Comparison of ENCODE assay signal across 22 cellular contexts in genomic region chr2:6203297-6203959, GRCh38.
DNase-seq lines count a peak whose midpoint lies in the region; ATAC-seq, FAIRE-seq and TF ChIP-seq lines count a peak whose summit lies in the region.
"Had no signal": no experiment of that assay in that cellular context is flagged by ENCODE, and none has a peak within 500 bp of the region (broad histone marks: within the 10 kb centered on the region; RNA-seq: fewer than 3 reads in every experiment).

No MANE protein-coding gene starts in this region.

- H3K4me2 ChIP-seq in A549, result peak overlapping the region; percentile 33; the same call in 2 of the 3 replicates

- H3K27ac ChIP-seq in A549 (no peak overlapping the region), VCaP (peak overlapping the region; percentile 52), suprapubic skin (no peak overlapping the region)
- H3K27ac ChIP-seq: GM23248, HL-60 had no signal

- peaks cover 6% of the 10 kb centered on the region for H3K9me3 Mint-ChIP-seq in progenitor cell of endocrine pancreas (ENCODE audit: low read depth)
- H3K9me3 Mint-ChIP-seq in glutamatergic neuron (ENCODE audit: unreplicated experiment), result peaks cover 3% of the 10 kb centered on the region
- peaks cover 0 to 32% (median 7%) of the 10 kb centered on the region in 6 donors for H3K9me3 Mint-ChIP-seq in immature natural killer cell

- DNase-seq in A549 (ENCODE audit: low read depth in 1 of 2, low spot score in 1 of 2) (no peak), left colon (no peak), progenitor cell of endocrine pancreas (ENCODE audit: low spot score, unreplicated experiment) (no peak), glutamatergic neuron (no peak), immature natural killer cell (no peak), suprapubic skin (ENCODE audit: low spot score in 2 of 2) (no peak)
- DNase-seq: 8988T; CD8-positive, alpha-beta T cell; GDM1; GM23248; MV-4-11; NCI-H1436; NCI-H2029; NCI-H2171; NCI-H446 had no signal

- no peak for TF ChIP-seq RAD21 in A549 (conservative IDR thresholded peaks at IDR 0.05 in 1 of 2, IDR thresholded peaks at IDR 0.05 in 1 of 2)

- CTCF ChIA-PET in A549 (lab: Yijun Ruan, JAX), result interaction anchor here (0.7 kb wide), 1 partner anchor 11 kb away, joined by 3 read pairs; no protein-coding TSS in a partner anchor

- no peak for ATAC-seq in A549
- ATAC-seq in left colon, result peak; percentile 85
- ATAC-seq in GM19395 (IDR thresholded peaks at IDR 0.05; ENCODE audit: unreplicated experiment), result no peak
- ATAC-seq: CD8-positive, alpha-beta T cell; GM12878; HCT116 had no signal

- TF ChIP-seq EP300 in A549 (IDR thresholded peaks at IDR 0.05), result no peak
- TF ChIP-seq EP300 in suprapubic skin (IDR thresholded peaks at IDR 0.05), result no peak

- H3K27me3 ChIP-seq in suprapubic skin, result no peaks in the 10 kb centered on the region

- TF ChIP-seq CTCF in A549 (IDR thresholded peaks at IDR 0.05), result no peak
- TF ChIP-seq CTCF in VCaP (conservative IDR thresholded peaks at IDR 0.05), result no peak
- TF ChIP-seq CTCF in progenitor cell of endocrine pancreas (IDR thresholded peaks at IDR 0.05; ENCODE audit: unreplicated experiment), result no peak
- TF ChIP-seq CTCF in glutamatergic neuron (IDR thresholded peaks at IDR 0.05; ENCODE audit: partially characterized antibody, unreplicated experiment), result no peak
- no peak for TF ChIP-seq CTCF in suprapubic skin (IDR thresholded peaks at IDR 0.05)

- H3K9me3 ChIP-seq in A549 (peaks cover 10% of the 10 kb centered on the region; the same call in 1 of the 3 replicates), suprapubic skin (peaks cover 4% of the 10 kb centered on the region)

- peak overlapping the region; percentile 89 for H3K27ac Mint-ChIP-seq in progenitor cell of endocrine pancreas
- H3K27ac Mint-ChIP-seq in glutamatergic neuron (ENCODE audit: unreplicated experiment), result no peak overlapping the region
- no peak overlapping the region for H3K27ac Mint-ChIP-seq in immature natural killer cell
- H3K27ac Mint-ChIP-seq: CD8-positive, alpha-beta T cell had no signal

- H3K36me3 ChIP-seq in suprapubic skin, result no peaks in the 10 kb centered on the region

- H3K4me1 Mint-ChIP-seq in progenitor cell of endocrine pancreas (ENCODE audit: low read depth) (peaks cover 46% of the 10 kb centered on the region), glutamatergic neuron (ENCODE audit: low read depth, unreplicated experiment) (no peaks in the 10 kb centered on the region), immature natural killer cell (no peaks in the 10 kb centered on the region)

- H3K4me1 ChIP-seq in A549, result 0 out of 3 replicates have a peak, but pooled peaks cover 4% of the 10 kb centered on the region
- no peaks in the 10 kb centered on the region for H3K4me1 ChIP-seq in suprapubic skin

- POLR2A ChIA-PET in A549 (lab: Yijun Ruan, JAX), result no interaction called here

- H3K36me3 Mint-ChIP-seq in progenitor cell of endocrine pancreas (ENCODE audit: insufficient read depth), result peaks cover under 1% of the 10 kb centered on the region
- H3K36me3 Mint-ChIP-seq in glutamatergic neuron (ENCODE audit: unreplicated experiment), result peaks cover 6% of the 10 kb centered on the region
- no peaks in the 10 kb centered on the region for H3K36me3 Mint-ChIP-seq in immature natural killer cell
- H3K36me3 Mint-ChIP-seq: CD8-positive, alpha-beta T cell had no signal

- 4% methylated on average over 5 of the region's 5 CpGs for WGBS in A549 (ENCODE audit: missing lambda C conversion rate)
- WGBS in suprapubic skin, result 74% methylated on average over 5 of the region's 5 CpGs

- H3K4me3 Mint-ChIP-seq in progenitor cell of endocrine pancreas (ENCODE audit: low read depth) (peak overlapping the region; percentile 48), glutamatergic neuron (ENCODE audit: unreplicated experiment) (no peak overlapping the region), immature natural killer cell (no peak overlapping the region)
- H3K4me3 Mint-ChIP-seq: CD8-positive, alpha-beta T cell had no signal

- FAIRE-seq in A549 (lab: Jason Lieb, UNC), result no peak
- FAIRE-seq: GM12878, GM18507, HTR-8/SVneo had no signal

- H3K4me3 ChIP-seq in A549 (no peak overlapping the region), suprapubic skin (no peak overlapping the region)
- H3K4me3 ChIP-seq: GM12878, GM23248 had no signal

- intact Hi-C loops in left colon (cut with DNase I, micrococcal nuclease), result no loop called here

- H3K27me3 Mint-ChIP-seq in progenitor cell of endocrine pancreas (no peaks in the 10 kb centered on the region), glutamatergic neuron (ENCODE audit: unreplicated experiment) (peaks cover 2% of the 10 kb centered on the region), immature natural killer cell (ENCODE audit: low read depth in 3 of 3) (no peaks in the 10 kb centered on the region)

- TF ChIP-seq POLR2A in A549 (IDR thresholded peaks at IDR 0.05; ENCODE audit: low read length) (no peak), suprapubic skin (IDR thresholded peaks at IDR 0.05) (no peak)

TF ChIP-seq in A549, 52 proteins besides CTCF, POLR2A, EP300 and RAD21:
- TF ChIP-seq CBX8 (IDR thresholded peaks at IDR 0.05) (no peak), EHMT2 (IDR thresholded peaks at IDR 0.05; ENCODE audit: low read depth) (no peak), CEBPB (IDR thresholded peaks at IDR 0.05) (no peak), TP53 (CRISPR knock-in tag; IDR thresholded peaks at IDR 0.05) (no peak), EHF (CRISPR knock-in tag; IDR thresholded peaks at IDR 0.05) (no peak), NR3C1 (IDR thresholded peaks at IDR 0.05) (no peak), USF2 (IDR thresholded peaks at IDR 0.05) (no peak), PBX3 (IDR thresholded peaks at IDR 0.05) (no peak), HOXA7 (CRISPR knock-in tag; IDR thresholded peaks at IDR 0.05) (no peak), MAFK (IDR thresholded peaks at IDR 0.05; ENCODE audit: partially characterized antibody) (no peak), REST (IDR thresholded peaks at IDR 0.05) (no peak), RCOR1 (IDR thresholded peaks at IDR 0.05; ENCODE audit: low read depth, low read length) (no peak), TFCP2L1 (CRISPR knock-in tag; IDR thresholded peaks at IDR 0.05) (no peak)
